Comparison of ENCODE assay signal across 11 cellular contexts in genomic region chr21:38349111-38349746, GRCh38.
DNase-seq lines count a peak whose midpoint lies in the region; ATAC-seq, FAIRE-seq and TF ChIP-seq lines count a peak whose summit lies in the region.
"Had no signal": no experiment of that assay in that cellular context is flagged by ENCODE, and none has a peak within 500 bp of the region (broad histone marks: within the 10 kb centered on the region; RNA-seq: fewer than 3 reads in every experiment).

No MANE protein-coding gene starts in this region.

- H3K79me2 ChIP-seq in PC-9 (ENCODE audit: low read depth), result no peaks in the 10 kb centered on the region

- no peak for TF ChIP-seq CTCF in A549 (IDR thresholded peaks at IDR 0.05)
- no peak for TF ChIP-seq CTCF in PC-9 (conservative IDR thresholded peaks at IDR 0.05)

- peaks cover 3% of the 10 kb centered on the region for H3K27me3 Mint-ChIP-seq in activated T-helper 1 cell treated with anti-CD3 and anti-CD28 coated beads, Interleukin-12 subunit alpha, Interleukin-12 subunit beta, Interleukin-2, Interleukin-4 antibody, amounts not matched to agents 30 ng/mL and 10 ng/mL and 1 ng/mL, durations not matched to agents 14 hours and 24 hours and 36 hours (ENCODE audit: insufficient read depth)

- H3F3A ChIP-seq in PC-9 (ENCODE audit: insufficient read depth, low read depth), result no peaks in the 10 kb centered on the region

- H3K9me3 ChIP-seq in A549 (peaks cover 5% of the 10 kb centered on the region; the same call in 2 of the 3 replicates), PC-9 (ENCODE audit: insufficient read depth, low read depth) (no peaks in the 10 kb centered on the region)

- H3K9me2 ChIP-seq in PC-9 (ENCODE audit: insufficient read depth), result no peaks in the 10 kb centered on the region

- intact Hi-C loops in activated T-helper 1 cell treated with anti-CD3 and anti-CD28 coated beads, Interleukin-12 subunit alpha, Interleukin-12 subunit beta, Interleukin-2, Interleukin-4 antibody, amounts not matched to agents 30 ng/mL and 10 ng/mL and 1 ng/mL, durations not matched to agents 14 hours and 24 hours and 36 hours (cut with micrococcal nuclease), result loop anchor here (1.0 to 2.0 kb wide), 7 partner anchors 21 to 785 kb away; no protein-coding TSS in a partner anchor
- intact Hi-C loops in PC-9 (cut with micrococcal nuclease; ENCODE audit: unreplicated experiment), result no loop called here

- WGBS in A549 (ENCODE audit: missing lambda C conversion rate), result 80% methylated on average over 10 of the region's 10 CpGs

- H3K27ac ChIP-seq in A549, result peak overlapping the region; percentile 20 to 68; a peak in 5 of 6 replicates
- no peak overlapping the region for H3K27ac ChIP-seq in PC-9

- H3K4me3 ChIP-seq in A549, result no peak overlapping the region
- H3K4me3 ChIP-seq in PC-9, result no peak overlapping the region
- H3K4me3 ChIP-seq: GM12878 had no signal

- BruUV-seq in PC-9 (replicated peaks; lab: Mats Ljungman, UMichigan), result no TSS peak

- CTCF ChIA-PET in A549 (lab: Yijun Ruan, JAX) (interaction anchor here (0.6 to 4.9 kb wide), 3 partner anchors 170 to 649 kb away, joined by 3 to 75 read pairs (median 12); no protein-coding TSS in a partner anchor), PC-9 (lab: Charles Lee) (no interaction called here)

- POLR2A ChIA-PET in A549 (lab: Yijun Ruan, JAX), result no interaction called here
- POLR2A ChIA-PET in PC-9 (lab: Charles Lee; ENCODE audit: unreplicated experiment), result no interaction called here

- H3K27me3 ChIP-seq in PC-9 (ENCODE audit: insufficient read depth, low read depth), result peaks cover 39% of the 10 kb centered on the region; the same call in 1 of the 2 replicates

- peaks cover 37% of the 10 kb centered on the region for H3K4me1 Mint-ChIP-seq in activated T-helper 1 cell treated with anti-CD3 and anti-CD28 coated beads, Interleukin-12 subunit alpha, Interleukin-12 subunit beta, Interleukin-2, Interleukin-4 antibody, amounts not matched to agents 30 ng/mL and 10 ng/mL and 1 ng/mL, durations not matched to agents 14 hours and 24 hours and 36 hours (ENCODE audit: low read depth)

- no peak overlapping the region for H3K4me3 Mint-ChIP-seq in activated T-helper 1 cell treated with anti-CD3 and anti-CD28 coated beads, Interleukin-12 subunit alpha, Interleukin-12 subunit beta, Interleukin-2, Interleukin-4 antibody, amounts not matched to agents 30 ng/mL and 10 ng/mL and 1 ng/mL, durations not matched to agents 14 hours and 24 hours and 36 hours
- H3K4me3 Mint-ChIP-seq: natural killer cell treated with Interleukin-12 subunit alpha and Interleukin-12 subunit beta and Interleukin-15 and Interleukin-18, amount 100 ng/mL, for 72 hours had no signal

- DNase-seq in A549 (ENCODE audit: low read depth in 1 of 2, low spot score in 1 of 2), result no peak
- peak; percentile 92 for DNase-seq in M059J (ENCODE audit: low read depth)
- DNase-seq in activated T-helper 1 cell treated with anti-CD3 and anti-CD28 coated beads, Interleukin-12 subunit alpha, Interleukin-12 subunit beta, Interleukin-2, Interleukin-4 antibody, amounts not matched to agents 30 ng/mL and 10 ng/mL and 1 ng/mL, durations not matched to agents 14 hours and 24 hours and 36 hours (ENCODE audit: low spot score), result no peak
- peak; percentile 87 for DNase-seq in kidney glomerular epithelial cell (lab: John Stamatoyannopoulos, UW)
- no peak for DNase-seq in HT-29 (ENCODE audit: low spot score)
- no peak for DNase-seq in frontal cortex (ENCODE audit: low spot score in 2 of 2)
- no peak for DNase-seq in stimulated activated naive CD4-positive, alpha-beta T cell treated with Interleukin-2 at 50 U/mL for 16 hours (lab: John Stamatoyannopoulos, UW)
- no peak for DNase-seq in PC-9
- DNase-seq: CD4-positive, alpha-beta memory T cell had no signal

- no peaks in the 10 kb centered on the region for H4K20me1 ChIP-seq in PC-9 (ENCODE audit: insufficient read depth)

- ATAC-seq in A549, result no peak
- ATAC-seq: GM12878; natural killer cell treated with Interleukin-12 subunit alpha and Interleukin-12 subunit beta and Interleukin-15 and Interleukin-18, amount 100 ng/mL, for 72 hours had no signal

- H3K36me3 Mint-ChIP-seq in activated T-helper 1 cell treated with anti-CD3 and anti-CD28 coated beads, Interleukin-12 subunit alpha, Interleukin-12 subunit beta, Interleukin-2, Interleukin-4 antibody, amounts not matched to agents 30 ng/mL and 10 ng/mL and 1 ng/mL, durations not matched to agents 14 hours and 24 hours and 36 hours (ENCODE audit: low read depth), result peaks cover 4% of the 10 kb centered on the region
- H3K36me3 Mint-ChIP-seq: CD4-positive, alpha-beta memory T cell; natural killer cell treated with Interleukin-12 subunit alpha and Interleukin-12 subunit beta and Interleukin-15 and Interleukin-18, amount 100 ng/mL, for 72 hours had no signal

- no peak for TF ChIP-seq EP300 in A549 (IDR thresholded peaks at IDR 0.05)

- H3K4me2 ChIP-seq in A549 (no peak overlapping the region), PC-9 (no peak overlapping the region)

- H3K36me3 ChIP-seq in PC-9 (ENCODE audit: low read depth), result no peaks in the 10 kb centered on the region

- H3K27ac Mint-ChIP-seq in activated T-helper 1 cell treated with anti-CD3 and anti-CD28 coated beads, Interleukin-12 subunit alpha, Interleukin-12 subunit beta, Interleukin-2, Interleukin-4 antibody, amounts not matched to agents 30 ng/mL and 10 ng/mL and 1 ng/mL, durations not matched to agents 14 hours and 24 hours and 36 hours, result peak overlapping the region; percentile 91
- H3K27ac Mint-ChIP-seq: natural killer cell treated with Interleukin-12 subunit alpha and Interleukin-12 subunit beta and Interleukin-15 and Interleukin-18, amount 100 ng/mL, for 72 hours had no signal

- FAIRE-seq in A549 (lab: Jason Lieb, UNC) (no peak), frontal cortex (lab: Jason Lieb, UNC) (no peak)
- FAIRE-seq: GM12878 had no signal

- H3K4me1 ChIP-seq in A549 (peaks cover 25% of the 10 kb centered on the region), PC-9 (replicated peaks; ENCODE audit: insufficient read depth) (no peaks in the 10 kb centered on the region)

- peaks cover 4% of the 10 kb centered on the region for H3K9me3 Mint-ChIP-seq in activated T-helper 1 cell treated with anti-CD3 and anti-CD28 coated beads, Interleukin-12 subunit alpha, Interleukin-12 subunit beta, Interleukin-2, Interleukin-4 antibody, amounts not matched to agents 30 ng/mL and 10 ng/mL and 1 ng/mL, durations not matched to agents 14 hours and 24 hours and 36 hours
- H3K9me3 Mint-ChIP-seq: natural killer cell treated with Interleukin-12 subunit alpha and Interleukin-12 subunit beta and Interleukin-15 and Interleukin-18, amount 100 ng/mL, for 72 hours had no signal

- TF ChIP-seq POLR2A in A549 (IDR thresholded peaks at IDR 0.05; ENCODE audit: low read length), result no peak

- no peak overlapping the region for H2AFZ ChIP-seq in PC-9

- TF ChIP-seq RAD21 in A549 (conservative IDR thresholded peaks at IDR 0.05 in 1 of 2, IDR thresholded peaks at IDR 0.05 in 1 of 2), result no peak

TF ChIP-seq in A549, 52 proteins besides CTCF, POLR2A, EP300 and RAD21 (continues in another document):
- TF ChIP-seq HDAC2 (IDR thresholded peaks at IDR 0.05), result no peak
- TF ChIP-seq, protein P1, sequence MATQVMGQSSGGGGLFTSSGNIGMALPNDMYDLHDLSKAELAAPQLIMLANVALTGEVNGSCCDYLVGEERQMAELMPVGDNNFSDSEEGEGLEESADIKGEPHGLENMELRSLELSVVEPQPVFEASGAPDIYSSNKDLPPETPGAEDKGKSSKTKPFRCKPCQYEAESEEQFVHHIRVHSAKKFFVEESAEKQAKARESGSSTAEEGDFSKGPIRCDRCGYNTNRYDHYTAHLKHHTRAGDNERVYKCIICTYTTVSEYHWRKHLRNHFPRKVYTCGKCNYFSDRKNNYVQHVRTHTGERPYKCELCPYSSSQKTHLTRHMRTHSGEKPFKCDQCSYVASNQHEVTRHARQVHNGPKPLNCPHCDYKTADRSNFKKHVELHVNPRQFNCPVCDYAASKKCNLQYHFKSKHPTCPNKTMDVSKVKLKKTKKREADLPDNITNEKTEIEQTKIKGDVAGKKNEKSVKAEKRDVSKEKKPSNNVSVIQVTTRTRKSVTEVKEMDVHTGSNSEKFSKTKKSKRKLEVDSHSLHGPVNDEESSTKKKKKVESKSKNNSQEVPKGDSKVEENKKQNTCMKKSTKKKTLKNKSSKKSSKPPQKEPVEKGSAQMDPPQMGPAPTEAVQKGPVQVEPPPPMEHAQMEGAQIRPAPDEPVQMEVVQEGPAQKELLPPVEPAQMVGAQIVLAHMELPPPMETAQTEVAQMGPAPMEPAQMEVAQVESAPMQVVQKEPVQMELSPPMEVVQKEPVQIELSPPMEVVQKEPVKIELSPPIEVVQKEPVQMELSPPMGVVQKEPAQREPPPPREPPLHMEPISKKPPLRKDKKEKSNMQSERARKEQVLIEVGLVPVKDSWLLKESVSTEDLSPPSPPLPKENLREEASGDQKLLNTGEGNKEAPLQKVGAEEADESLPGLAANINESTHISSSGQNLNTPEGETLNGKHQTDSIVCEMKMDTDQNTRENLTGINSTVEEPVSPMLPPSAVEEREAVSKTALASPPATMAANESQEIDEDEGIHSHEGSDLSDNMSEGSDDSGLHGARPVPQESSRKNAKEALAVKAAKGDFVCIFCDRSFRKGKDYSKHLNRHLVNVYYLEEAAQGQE (IDR thresholded peaks at IDR 0.05), result no peak
- no peak for TF ChIP-seq RARB (CRISPR knock-in tag; IDR thresholded peaks at IDR 0.05)
- TF ChIP-seq ZFP36 (IDR thresholded peaks at IDR 0.05; ENCODE audit: borderline replicate concordance, partially characterized antibody), result no peak
- no peak for TF ChIP-seq EHF (CRISPR knock-in tag; IDR thresholded peaks at IDR 0.05)
- TF ChIP-seq, protein P2, sequence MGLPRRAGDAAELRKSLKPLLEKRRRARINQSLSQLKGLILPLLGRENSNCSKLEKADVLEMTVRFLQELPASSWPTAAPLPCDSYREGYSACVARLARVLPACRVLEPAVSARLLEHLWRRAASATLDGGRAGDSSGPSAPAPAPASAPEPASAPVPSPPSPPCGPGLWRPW (IDR thresholded peaks at IDR 0.05), result no peak
- no peak for TF ChIP-seq EHMT2 (IDR thresholded peaks at IDR 0.05; ENCODE audit: low read depth)
- TF ChIP-seq NR3C1 (IDR thresholded peaks at IDR 0.05), result no peak
- TF ChIP-seq FOSB (CRISPR knock-in tag; IDR thresholded peaks at IDR 0.05), result no peak
- no peak for TF ChIP-seq TP53 (CRISPR knock-in tag; IDR thresholded peaks at IDR 0.05)
- TF ChIP-seq SREBF2 (IDR thresholded peaks at IDR 0.05), result no peak
- TF ChIP-seq MAFK (IDR thresholded peaks at IDR 0.05; ENCODE audit: partially characterized antibody), result no peak
- TF ChIP-seq HOXB5 (CRISPR knock-in tag; IDR thresholded peaks at IDR 0.05), result no peak
- TF ChIP-seq FOXS1 (CRISPR knock-in tag; IDR thresholded peaks at IDR 0.05), result no peak
- no peak for TF ChIP-seq RFX5 (IDR thresholded peaks at IDR 0.05)

Comparison
In these comparisons a context has a peak if more than half of its experiments do, and no peak if none do; other contexts are left out.
1. DNase-seq: peak in M059J (single experiment) and kidney glomerular epithelial cell (single experiment); none in A549 (0 of 2), activated T-helper 1 cell treated with anti-CD3 and anti-CD28 coated beads, Interleukin-12 subunit alpha, Interleukin-12 subunit beta, Interleukin-2, Interleukin-4 antibody, amounts not matched to agents 30 ng/mL and 10 ng/mL and 1 ng/mL, durations not matched to agents 14 hours and 24 hours and 36 hours (single experiment), HT-29 (single experiment), frontal cortex (0 of 2), stimulated activated naive CD4-positive, alpha-beta T cell treated with Interleukin-2 at 50 U/mL for 16 hours (single experiment) and PC-9 (0 of 2).